ENCODE assay signal across 7 cellular contexts in the genomic region with DNA sequence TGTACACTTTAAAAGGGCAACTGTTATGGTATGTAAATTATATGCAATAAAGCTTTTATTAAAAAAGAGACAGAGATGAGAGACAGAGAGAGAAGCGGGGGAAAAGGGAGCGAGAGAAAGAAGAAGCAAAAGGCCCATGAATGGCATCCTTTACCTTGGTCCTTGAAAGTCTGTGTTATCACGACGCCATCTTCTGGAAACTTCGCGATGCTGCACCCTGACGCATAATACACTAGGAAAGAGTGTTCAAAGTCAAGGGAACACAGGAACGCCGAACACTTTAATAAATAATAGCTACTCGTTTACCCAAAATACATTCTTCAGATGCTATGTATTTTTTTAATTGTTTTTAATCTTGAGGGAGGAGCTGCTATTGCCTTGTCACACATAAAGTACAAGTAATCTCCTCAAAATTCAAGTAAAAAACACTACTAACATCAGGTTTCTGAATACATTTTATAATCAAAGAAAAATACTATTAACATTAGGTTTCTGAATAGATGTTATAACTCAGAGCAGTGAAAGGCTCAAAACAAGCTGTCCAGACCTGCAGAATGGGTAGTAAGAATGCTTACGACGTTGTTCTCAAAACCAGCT. TPM values are rescaled to one million over a fixed set of nuclear protein-coding genes. Genes with fewer than 3 reads are reported as not detected.
DNase-seq lines count a peak whose midpoint lies in the region; ATAC-seq, FAIRE-seq and TF ChIP-seq lines count a peak whose summit lies in the region.

No MANE protein-coding gene starts in this region.

- in situ Hi-C loops in SK-MEL-5 (cut with HindIII; ENCODE audit: low pct_unique_long_range_greater_than_20kb, low sequenced_read_pairs), result no loop called here

- CTCF ChIA-PET in endothelial cell of umbilical vein (lab: Charles Lee), result interaction anchor here (0.6 to 1.9 kb wide), 24 partner anchors 8 to 239 kb away, joined by 3 to 29 read pairs (median 4); partner anchors contain the start of genes MBTPS1, OSGIN1 and TAF1C

- no peaks in the 10 kb centered on the region for H4K20me1 ChIP-seq in endothelial cell of umbilical vein (replicated peaks; ENCODE audit: control insufficient read depth, extremely low read depth, insufficient read depth, low read length)

- dilution Hi-C loops in endothelial cell of umbilical vein (cut with MboI; ENCODE audit: extremely low pct_ligation_motif_present, low sequenced_read_pairs), result no loop called here

- no peak overlapping the region for H3K27ac ChIP-seq in endothelial cell of umbilical vein (ENCODE audit: insufficient read depth, low read depth, low read length)

- no peak overlapping the region for H3K9ac ChIP-seq in endothelial cell of umbilical vein (replicated peaks; ENCODE audit: extremely low read depth, insufficient read depth, low read length)

- ATAC-seq in mucosa of descending colon, result peak; percentile 75

- TF ChIP-seq POLR2A in endothelial cell of umbilical vein (IDR thresholded peaks at IDR 0.05; ENCODE audit: low read depth, low read length), result no peak

- H3K79me2 ChIP-seq in endothelial cell of umbilical vein (ENCODE audit: control insufficient read depth, insufficient read depth, low read length), result peaks cover 4% of the 10 kb centered on the region

- H3K36me3 ChIP-seq in endothelial cell of umbilical vein (ENCODE audit: control insufficient read depth in 2 of 2, extremely low read depth in 1 of 2, insufficient read depth in 2 of 2, low read length in 2 of 2), result peaks cover 17 to 33% of the 10 kb centered on the region in 2 experiments
- H3K36me3 ChIP-seq in mucosa of descending colon (ENCODE audit: low read depth), result peaks cover 8% of the 10 kb centered on the region

- no peak overlapping the region for H3K4me3 ChIP-seq in LNCaP clone FGC (ENCODE audit: low read depth, low read length)
- H3K4me3 ChIP-seq in endothelial cell of umbilical vein (replicated peaks in 1 of 3; ENCODE audit: insufficient read depth in 1 of 3, low read depth in 1 of 3, low read length in 3 of 3), result no peak overlapping the region
- H3K4me3 ChIP-seq in mucosa of descending colon, result no peak overlapping the region

- no peak overlapping the region for H3K4me2 ChIP-seq in endothelial cell of umbilical vein (ENCODE audit: insufficient read depth, low read length)

- intact Hi-C loops in endothelial cell of umbilical vein (cut with micrococcal nuclease) (loop anchor here (1.0 to 10.0 kb wide), 2 partner anchors 97 to 419 kb away; partner anchors contain the start of gene NECAB2), mucosa of descending colon (cut with DNase I, micrococcal nuclease) (loop anchor here (5.0 to 10.0 kb wide), 2 partner anchors 101 to 108 kb away; partner anchors contain the start of gene NECAB2 (in 1 of the 2))

- H3K4me1 ChIP-seq in endothelial cell of umbilical vein (ENCODE audit: control insufficient read depth, extremely low read depth, insufficient read depth, low read length), result peaks cover 7% of the 10 kb centered on the region
- H3K4me1 ChIP-seq in mucosa of descending colon (ENCODE audit: low read depth), result no peaks in the 10 kb centered on the region

- no peaks in the 10 kb centered on the region for H3K9me1 ChIP-seq in endothelial cell of umbilical vein (replicated peaks; ENCODE audit: control insufficient read depth, extremely low read depth, insufficient read depth, low read length)

- TF ChIP-seq CTCF in LNCaP clone FGC (IDR thresholded peaks at IDR 0.05; ENCODE audit: control insufficient read depth, extremely low read depth, insufficient read depth) (peak; percentile 82), endothelial cell of umbilical vein (IDR thresholded peaks at IDR 0.05; ENCODE audit: extremely low read depth in 1 of 2, insufficient read depth in 1 of 2, low read depth in 1 of 2, low read length in 2 of 2) (peak; percentile 63 to 70), mucosa of descending colon (IDR thresholded peaks at IDR 0.05) (peak; percentile 20)

- H3K9me3 ChIP-seq in endothelial cell of umbilical vein (replicated peaks; ENCODE audit: control insufficient read depth, insufficient read depth, low read length), result no peaks in the 10 kb centered on the region
- H3K9me3 ChIP-seq in mucosa of descending colon, result no peaks in the 10 kb centered on the region

- FAIRE-seq in endothelial cell of umbilical vein (lab: Jason Lieb, UNC), result peak; percentile 59

- peak; percentile 71 for DNase-seq in ELR (ENCODE audit: low read depth)
- no peak for DNase-seq in LNCaP clone FGC (ENCODE audit: low read depth)
- DNase-seq in SK-MEL-5 (ENCODE audit: low read depth, low spot score), result peak; percentile 75
- DNase-seq in endothelial cell of umbilical vein (ENCODE audit: low read depth, low spot score), result peak; percentile 56
- DNase-seq in mucosa of descending colon, result peak in 1 of 3 donors; percentile 75
- no peak for DNase-seq in central memory CD4-positive, alpha-beta T cell
- DNase-seq in OCI-M2 (lab: John Stamatoyannopoulos, UW; ENCODE audit: unreplicated experiment), result no peak

- POLR2A ChIA-PET in endothelial cell of umbilical vein (lab: Charles Lee), result no interaction called here

- no peaks in the 10 kb centered on the region for H3K27me3 ChIP-seq in endothelial cell of umbilical vein (ENCODE audit: control insufficient read depth in 2 of 2, insufficient read depth in 2 of 2, low read length in 2 of 2)

- BruUV-seq in endothelial cell of umbilical vein (replicated peaks; lab: Mats Ljungman, UMichigan), result no TSS peak

- no peak overlapping the region for H2AFZ ChIP-seq in endothelial cell of umbilical vein (ENCODE audit: low read depth, low read length)

TF ChIP-seq in endothelial cell of umbilical vein, 7 proteins besides CTCF, POLR2A, EP300 and RAD21:
- TF ChIP-seq FOS (IDR thresholded peaks at IDR 0.05; ENCODE audit: borderline replicate concordance, insufficient read depth, low read length), result no peak
- TF ChIP-seq JUN (IDR thresholded peaks at IDR 0.05; ENCODE audit: borderline replicate concordance, insufficient read depth, insufficient read length, low read depth), result no peak
- TF ChIP-seq, protein P1, sequence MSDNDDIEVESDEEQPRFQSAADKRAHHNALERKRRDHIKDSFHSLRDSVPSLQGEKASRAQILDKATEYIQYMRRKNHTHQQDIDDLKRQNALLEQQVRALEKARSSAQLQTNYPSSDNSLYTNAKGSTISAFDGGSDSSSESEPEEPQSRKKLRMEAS (IDR thresholded peaks at IDR 0.05; ENCODE audit: insufficient read depth, insufficient read length), result no peak
- no peak for TF ChIP-seq POLR2AphosphoS5 (IDR thresholded peaks at IDR 0.05; ENCODE audit: insufficient read depth, low read depth, low read length)
- TF ChIP-seq EZH2 (IDR thresholded peaks at IDR 0.05; ENCODE audit: borderline replicate concordance, low read depth, low read length, severe bottlenecking), result no peak
- TF ChIP-seq GATA2 (IDR thresholded peaks at IDR 0.05; ENCODE audit: insufficient read depth, insufficient read length, low read depth, low read length), result no peak

RNA-seq across cellular contexts. Expression of gene SLC38A8, which starts 23.0 kb away (rescaled TPM):
- 9.0 and 11.7 TPM in 2 replicates for total RNA-seq in SK-MEL-5 (2014; rRNA removed; shearing (Covaris generic))
- 4.4 and 6.8 TPM in 2 replicates for polyA plus RNA-seq in SK-MEL-5 (2015; cell fraction: cytosol; rRNA removed)
- 0.63 and 2.4 TPM in 2 replicates for polyA plus RNA-seq in SK-MEL-5 (2015; cell fraction: nucleus; rRNA removed)
- total RNA-seq in endothelial cell of umbilical vein, result not detected in 2 replicates
- polyA plus RNA-seq in endothelial cell of umbilical vein, result not detected in 2 replicates
- polyA plus RNA-seq in endothelial cell of umbilical vein (2011; cell fraction: cytosol; rRNA removed), result not detected in 2 replicates
- polyA plus RNA-seq in endothelial cell of umbilical vein (2011; cell fraction: nucleus; rRNA removed), result not detected in 2 replicates
- polyA plus RNA-seq in endothelial cell of umbilical vein (2012), result not detected in 2 replicates
- polyA minus RNA-seq in endothelial cell of umbilical vein, result not detected in 2 replicates
- polyA minus RNA-seq in endothelial cell of umbilical vein (2011; cell fraction: cytosol; rRNA and poly(A)+ RNA removed), result not detected
- polyA minus RNA-seq in endothelial cell of umbilical vein (2011; cell fraction: nucleus; rRNA and poly(A)+ RNA removed), result not detected in 2 replicates
- not detected for total RNA-seq in mucosa of descending colon

RNA-seq across cellular contexts. Expression of gene MBTPS1, which starts 51.1 kb away (rescaled TPM):
- total RNA-seq in SK-MEL-5 (2014; rRNA removed; shearing (Covaris generic)), result 48.7 and 52.3 TPM in 2 replicates
- 88.9 and 112 TPM in 2 replicates for polyA plus RNA-seq in SK-MEL-5 (2015; cell fraction: cytosol; rRNA removed)
- polyA plus RNA-seq in SK-MEL-5 (2015; cell fraction: nucleus; rRNA removed), result 90.3 and 122 TPM in 2 replicates
- total RNA-seq in endothelial cell of umbilical vein (93.0 and 99.6 TPM in 2 replicates), mucosa of descending colon (10 to 100 TPM; 66.1 to 97.0 (median 93.4) TPM)
- polyA plus RNA-seq in endothelial cell of umbilical vein, result 63.9 and 82.3 TPM in 2 replicates
- polyA plus RNA-seq in endothelial cell of umbilical vein (2011; cell fraction: cytosol; rRNA removed), result 67.6 and 75.3 TPM in 2 replicates
- polyA plus RNA-seq in endothelial cell of umbilical vein (2011; cell fraction: nucleus; rRNA removed), result 140 TPM in 2 replicates
- 91.4 and 97.4 TPM in 2 replicates for polyA plus RNA-seq in endothelial cell of umbilical vein (2012)
- polyA minus RNA-seq in endothelial cell of umbilical vein, result 133 and 171 TPM in 2 replicates
- polyA minus RNA-seq in endothelial cell of umbilical vein (2011; cell fraction: cytosol; rRNA and poly(A)+ RNA removed), result 63.8 TPM
- 137 and 175 TPM in 2 replicates for polyA minus RNA-seq in endothelial cell of umbilical vein (2011; cell fraction: nucleus; rRNA and poly(A)+ RNA removed)

Comparison
In these comparisons a context has a peak if more than half of its experiments do, and no peak if none do; other contexts are left out.
1. DNase-seq: peak in ELR (single experiment), SK-MEL-5 (single experiment) and endothelial cell of umbilical vein (single experiment); none in LNCaP clone FGC (single experiment), central memory CD4-positive, alpha-beta T cell (single experiment) and OCI-M2 (single experiment).
2. CTCF ChIP-seq: peak in every context shown above with its lines; median percentile 82 in LNCaP clone FGC; 66 in endothelial cell of umbilical vein; 20 in mucosa of descending colon.